Comparison of ENCODE assay signal across 10 cellular contexts in the genomic region with DNA sequence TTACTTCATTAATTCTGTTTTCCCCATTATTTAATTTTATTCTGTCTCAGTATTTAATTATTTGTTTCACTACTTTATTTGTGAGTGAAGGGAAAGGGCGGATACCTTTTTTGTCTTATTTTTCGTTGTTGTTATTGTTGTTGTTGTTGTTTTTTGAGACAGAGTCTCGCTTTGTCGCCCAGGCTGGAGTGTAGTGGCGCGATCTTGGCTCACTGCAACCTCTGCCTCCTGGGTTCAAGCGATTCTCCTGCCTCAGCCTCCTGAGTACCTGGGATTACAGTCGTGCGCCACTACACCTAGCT. TPM values are rescaled to one million over a fixed set of nuclear protein-coding genes. Genes with fewer than 3 reads are reported as not detected.
DNase-seq lines count a peak whose midpoint lies in the region; ATAC-seq and TF ChIP-seq lines count a peak whose summit lies in the region.
"Not testable (repeated sequence)": the region's sequence is repeated elsewhere in the genome, so short reads cannot be mapped to it uniquely, and the experiment has no call there.
"Had no signal": no experiment of that assay in that cellular context is flagged by ENCODE, and none has a peak within 500 bp of the region (broad histone marks: within the 10 kb centered on the region; RNA-seq: fewer than 3 reads in every experiment).

No MANE protein-coding gene starts in this region.

- ATAC-seq in activated T-cell treated with anti-CD3 and anti-CD28 coated beads, Interleukin-2, amount 50 U/mL, for 4 hours; naive B cell (ENCODE audit: low read depth in 2 of 2): not testable (repeated sequence)

- not testable (repeated sequence) for H3K27me3 Mint-ChIP-seq in activated T-cell treated with anti-CD3 and anti-CD28 coated beads, Interleukin-2, amount 50 U/mL, for 4 hours (ENCODE audit: low read depth); MCF 10A (ENCODE audit: insufficient read depth, unreplicated experiment)
- H3K27me3 Mint-ChIP-seq in naive B cell = peaks cover 0 to 13% (median 0%) of the 10 kb centered on the region in 3 donors

- peak overlapping the region; percentile 58 for H3K4me3 Mint-ChIP-seq in activated T-cell treated with anti-CD3 and anti-CD28 coated beads, Interleukin-2, amount 50 U/mL, for 4 hours
- H3K4me3 Mint-ChIP-seq in MCF 10A (ENCODE audit: unreplicated experiment) = peak overlapping the region; percentile 84
- peak overlapping the region in 7 of 8 donors; percentile 66 to 94 (median 71) for H3K4me3 Mint-ChIP-seq in naive B cell

- in situ Hi-C loops in HAP-1 (cut with MboI; ENCODE audit: low sequenced_read_pairs) = not testable (repeated sequence)

- not testable (repeated sequence) for TF ChIP-seq CTCF in BE2C (IDR thresholded peaks at IDR 0.05; ENCODE audit: low read depth, low read length); PC-9 (conservative IDR thresholded peaks at IDR 0.05); MCF 10A (IDR thresholded peaks at IDR 0.05; ENCODE audit: unreplicated experiment); sigmoid colon (IDR thresholded peaks at IDR 0.05)

- H3K79me2 ChIP-seq in PC-9 (ENCODE audit: low read depth) = not testable (repeated sequence)

- not testable (repeated sequence) for H3K36me3 Mint-ChIP-seq in activated T-cell treated with anti-CD3 and anti-CD28 coated beads, Interleukin-2, amount 50 U/mL, for 4 hours (ENCODE audit: insufficient read depth); naive B cell
- H3K36me3 Mint-ChIP-seq in MCF 10A (ENCODE audit: insufficient read depth, unreplicated experiment) = peaks cover 11% of the 10 kb centered on the region

- H3K36me3 ChIP-seq in BE2C; HAP-1 (replicated peaks); PC-9 (ENCODE audit: low read depth); sigmoid colon: not testable (repeated sequence)

- WGBS in sigmoid colon, 2 donors = 88 to 96% methylated on average over 9 of the region's 9 CpGs

- not testable (repeated sequence) for H2AFZ ChIP-seq in PC-9

- DNase-seq in BE2C; HAP-1 (ENCODE audit: low spot score in 2 of 2); PC-9; activated T-cell treated with anti-CD3 and anti-CD28 coated beads, Interleukin-2, amount 50 U/mL, for 4 hours; MCF 10A (ENCODE audit: unreplicated experiment); naive B cell: not testable (repeated sequence)
- DNase-seq in sigmoid colon = peak; percentile 4

- CTCF ChIA-PET in PC-9 (lab: Charles Lee) (interaction anchor here (0.6 kb wide), 1 partner anchor 95 kb away, joined by 3 read pairs; no protein-coding TSS in a partner anchor), MCF 10A (lab: Yijun Ruan, JAX) (interaction anchor here (0.6 to 2.4 kb wide), 18 partner anchors 9 to 331 kb away, joined by 3 to 18 read pairs (median 4); no protein-coding TSS in a partner anchor)

- BruUV-seq in PC-9 (replicated peaks; lab: Mats Ljungman, UMichigan); MCF 10A (replicated peaks; lab: Mats Ljungman, UMichigan): not testable (repeated sequence)

- not testable (repeated sequence) for H3K4me1 ChIP-seq in BE2C; PC-9 (replicated peaks; ENCODE audit: insufficient read depth)
- peaks cover 31% of the 10 kb centered on the region for H3K4me1 ChIP-seq in HAP-1
- H3K4me1 ChIP-seq in sigmoid colon = peaks cover 0 to 15% (median 9%) of the 10 kb centered on the region in 4 donors

- H3K27ac Mint-ChIP-seq in MCF 10A (ENCODE audit: low read depth, unreplicated experiment) = not testable (repeated sequence)
- H3K27ac Mint-ChIP-seq in naive B cell = peak overlapping the region in 1 of 6 donors; percentile 21

- not testable (repeated sequence) for H3K9me2 ChIP-seq in PC-9 (ENCODE audit: insufficient read depth)

- not testable (repeated sequence) for H3K9me3 ChIP-seq in BE2C; HAP-1; PC-9 (ENCODE audit: insufficient read depth, low read depth); sigmoid colon

- POLR2A ChIA-PET in PC-9 (lab: Charles Lee; ENCODE audit: unreplicated experiment) = not testable (repeated sequence)
- POLR2A ChIA-PET in MCF 10A (lab: Yijun Ruan, JAX) = interaction anchor here (1.1 to 1.7 kb wide), 2 partner anchors 89 to 143 kb away, joined by 3 to 7 read pairs; no protein-coding TSS in a partner anchor

- not testable (repeated sequence) for H4K20me1 ChIP-seq in PC-9 (ENCODE audit: insufficient read depth)

- TF ChIP-seq POLR2A in sigmoid colon (IDR thresholded peaks at IDR 0.05) = not testable (repeated sequence)

- H3K4me3 ChIP-seq in BE2C (ENCODE audit: low read depth, low read length) = peak overlapping the region; percentile 16; the same call in 1 of the 2 replicates
- peak overlapping the region; percentile 42 for H3K4me3 ChIP-seq in HAP-1
- not testable (repeated sequence) for H3K4me3 ChIP-seq in PC-9
- H3K4me3 ChIP-seq in iPS-11a (ENCODE audit: low read depth, low read length) = peak overlapping the region; percentile 60
- H3K4me3 ChIP-seq in sigmoid colon = peak overlapping the region in 1 of 4 donors; percentile 56

- H3K27ac ChIP-seq in PC-9, sigmoid colon: not testable (repeated sequence)

- not testable (repeated sequence) for H3K4me1 Mint-ChIP-seq in activated T-cell treated with anti-CD3 and anti-CD28 coated beads, Interleukin-2, amount 50 U/mL, for 4 hours (ENCODE audit: low read depth); MCF 10A (ENCODE audit: insufficient read depth, unreplicated experiment)
- H3K4me1 Mint-ChIP-seq in naive B cell = peaks cover 3 to 18% (median 4%) of the 10 kb centered on the region in 3 donors

- peak overlapping the region; percentile 83; the same call in 1 of the 2 replicates for H3K4me2 ChIP-seq in PC-9

- H3F3A ChIP-seq in PC-9 (ENCODE audit: insufficient read depth, low read depth) = not testable (repeated sequence)

- intact Hi-C loops in PC-9 (cut with micrococcal nuclease; ENCODE audit: unreplicated experiment) (loop anchor here (2.0 to 10.0 kb wide), 2 partner anchors 49 to 123 kb away; no protein-coding TSS in a partner anchor), MCF 10A (cut with micrococcal nuclease) (loop anchor here (1.0 to 5.0 kb wide), 2 partner anchors 50 to 152 kb away; no protein-coding TSS in a partner anchor)
- intact Hi-C loops in sigmoid colon (cut with DNase I) = not testable (repeated sequence)

- not testable (repeated sequence) for H3K9me3 Mint-ChIP-seq in activated T-cell treated with anti-CD3 and anti-CD28 coated beads, Interleukin-2, amount 50 U/mL, for 4 hours; MCF 10A (ENCODE audit: unreplicated experiment); naive B cell

- H3K27me3 ChIP-seq in BE2C; HAP-1 (ENCODE audit: low read depth); PC-9 (ENCODE audit: insufficient read depth, low read depth); sigmoid colon: not testable (repeated sequence)

- TF ChIP-seq EP300 in sigmoid colon (IDR thresholded peaks at IDR 0.05) = not testable (repeated sequence)

RNA-seq across cellular contexts. Expression of a gene that starts 35.9 kb away (rescaled TPM):
- 0.11 TPM for polyA plus RNA-seq in BE2C (2012; ENCODE audit: insufficient read depth, insufficient read length, low read depth)
- not detected in 2 replicates for total RNA-seq in PC-9 (2021)
- under 1 TPM; 0.18 to 0.25 (median 0.19) TPM for total RNA-seq in activated T-cell treated with anti-CD3 and anti-CD28 coated beads, Interleukin-2, amount 50 U/mL, for 4 hours
- 0.05 TPM in 2 replicates for total RNA-seq in MCF 10A (2022)
- not detected for polyA plus RNA-seq in naive B cell (ENCODE audit: low read depth in 6 of 6)
- not detected for total RNA-seq in sigmoid colon
- not detected for polyA plus RNA-seq in sigmoid colon
- total RNA-seq: posterior vena cava, Right ventricle myocardium inferior had no signal
